Comparison of ENCODE assay signal across 17 cellular contexts in genomic region chr2:70616168-70616694, GRCh38.
DNase-seq lines count a peak whose midpoint lies in the region; ATAC-seq and TF ChIP-seq lines count a peak whose summit lies in the region.
"Had no signal": no experiment of that assay in that cellular context is flagged by ENCODE, and none has a peak within 500 bp of the region (broad histone marks: within the 10 kb centered on the region; RNA-seq: fewer than 3 reads in every experiment).

No MANE protein-coding gene starts in this region.

- H2BK5ac ChIP-seq in H9 (ENCODE audit: insufficient read length, low read length): no peak overlapping the region

- no peak for TF ChIP-seq POLR2A in spleen (IDR thresholded peaks at IDR 0.05)

- ATAC-seq in left colon: peak; percentile 98
- ATAC-seq in stimulated activated naive CD8-positive, alpha-beta T cell treated with anti-CD3 and anti-CD28 coated beads, Interleukin-15, amount 100 ng/mL, for 72 hours: no peak
- ATAC-seq: activated CD4-positive, CD25-positive, alpha-beta regulatory T cell treated with anti-CD3 and anti-CD28 coated beads, Interleukin-2, amount 50 U/mL, for 24 hours; activated CD8-positive, alpha-beta memory T cell treated with anti-CD3 and anti-CD28 coated beads, Interleukin-2, amount 10 ng/mL, durations not matched to agents 7 days and 5 days had no signal

- no TSS peak for BruUV-seq in OCI-LY7 (replicated peaks; lab: Mats Ljungman, UMichigan)

- no peak overlapping the region for H2BK15ac ChIP-seq in H9 (ENCODE audit: low read depth, low read length)

- WGBS in H9 (ENCODE audit: extremely low coverage, insufficient read length, low lambda C conversion rate): no CpG with 5 or more reads among the region's 6 CpGs
- 84 to 91% (median 88%) methylated on average over 3 to 6 of the region's 6 CpGs for WGBS in spleen, 5 donors

- H3K4me2 ChIP-seq in OCI-LY7 (ENCODE audit: low read length) (no peak overlapping the region), H9 (ENCODE audit: insufficient read depth, insufficient read length, low read length) (no peak overlapping the region)

- no peaks in the 10 kb centered on the region for H3K4me1 ChIP-seq in OCI-LY7 (ENCODE audit: insufficient read depth, low read length, poor library complexity, severe bottlenecking)
- H3K4me1 ChIP-seq in H9 (ENCODE audit: insufficient read depth, low read length): peaks cover 2% of the 10 kb centered on the region; the same call in 1 of the 2 replicates
- no peaks in the 10 kb centered on the region for H3K4me1 ChIP-seq in spleen
- H3K4me1 ChIP-seq: left ventricle myocardium inferior, prostate gland had no signal

- H2AFZ ChIP-seq in OCI-LY7 (ENCODE audit: low read length) (no peak overlapping the region), H9 (ENCODE audit: low read length) (no peak overlapping the region)

- H3K9me2 ChIP-seq in OCI-LY7 (ENCODE audit: insufficient read depth, low read length): no peaks in the 10 kb centered on the region

- no peak overlapping the region for H2BK20ac ChIP-seq in H9 (ENCODE audit: low read depth, low read length, poor library complexity, severe bottlenecking)

- no peak overlapping the region for H4K5ac ChIP-seq in H9 (ENCODE audit: insufficient read length, low read depth, low read length)

- no peak overlapping the region for H3K23ac ChIP-seq in H9 (ENCODE audit: insufficient read length, low read depth, low read length)

- no peak overlapping the region for H3K9ac ChIP-seq in H9 (ENCODE audit: extremely low read depth, insufficient read length, low read length)

- no peak overlapping the region for H4K91ac ChIP-seq in H9 (ENCODE audit: insufficient read length, low read depth, low read length)

- H4K8ac ChIP-seq in H9 (replicated peaks; ENCODE audit: insufficient read length, low read depth, low read length): no peak overlapping the region

- no peaks in the 10 kb centered on the region for H4K20me1 ChIP-seq in OCI-LY7 (ENCODE audit: insufficient read depth, low read length)
- H4K20me1 ChIP-seq in H9 (ENCODE audit: control insufficient read depth, insufficient read depth, insufficient read length): no peaks in the 10 kb centered on the region

- no peaks in the 10 kb centered on the region for H3K9me3 Mint-ChIP-seq in stimulated activated naive CD8-positive, alpha-beta T cell treated with anti-CD3 and anti-CD28 coated beads, Interleukin-15, amount 100 ng/mL, for 72 hours
- peaks cover 15 to 17% of the 10 kb centered on the region in 2 experiments for H3K9me3 Mint-ChIP-seq in H9
- H3K9me3 Mint-ChIP-seq: CD4-positive, alpha-beta memory T cell had no signal

- no peak overlapping the region for H2BK120ac ChIP-seq in H9 (ENCODE audit: low read depth, low read length, poor library complexity, severe bottlenecking)

- no peak overlapping the region for H3K14ac ChIP-seq in H9 (ENCODE audit: insufficient read depth, low read length)

- H3K79me2 ChIP-seq in OCI-LY7 (ENCODE audit: insufficient read depth, low read depth, low read length) (no peaks in the 10 kb centered on the region), H9 (ENCODE audit: insufficient read depth, low read length) (no peaks in the 10 kb centered on the region)

- H3K27me3 ChIP-seq in H9 (ENCODE audit: insufficient read depth, low read length): no peaks in the 10 kb centered on the region
- H3K27me3 ChIP-seq in spleen (replicated peaks in 1 of 7): peaks cover 0 to 22% (median 0%) of the 10 kb centered on the region in 7 donors

- H3T11ph ChIP-seq in H9 (ENCODE audit: low read length): no peak overlapping the region

- no peak overlapping the region for H3K4me3 Mint-ChIP-seq in stimulated activated naive CD8-positive, alpha-beta T cell treated with anti-CD3 and anti-CD28 coated beads, Interleukin-15, amount 100 ng/mL, for 72 hours
- H3K4me3 Mint-ChIP-seq in H9: no peak overlapping the region
- H3K4me3 Mint-ChIP-seq: activated CD8-positive, alpha-beta memory T cell treated with anti-CD3 and anti-CD28 coated beads, Interleukin-2, amount 10 ng/mL, durations not matched to agents 7 days and 5 days; CD4-positive, alpha-beta memory T cell had no signal

- no peak overlapping the region for H3K27ac Mint-ChIP-seq in stimulated activated naive CD8-positive, alpha-beta T cell treated with anti-CD3 and anti-CD28 coated beads, Interleukin-15, amount 100 ng/mL, for 72 hours
- H3K27ac Mint-ChIP-seq in H9: no peak overlapping the region
- H3K27ac Mint-ChIP-seq: activated CD8-positive, alpha-beta memory T cell treated with anti-CD3 and anti-CD28 coated beads, Interleukin-2, amount 10 ng/mL, durations not matched to agents 7 days and 5 days had no signal

- CTCF ChIA-PET in OCI-LY7 (lab: Charles Lee; ENCODE audit: unreplicated experiment): no interaction called here

- H3K36me3 ChIP-seq in OCI-LY7 (ENCODE audit: insufficient read depth, low read length): no peaks in the 10 kb centered on the region
- no peaks in the 10 kb centered on the region for H3K36me3 ChIP-seq in spleen
- H3K36me3 ChIP-seq: left ventricle myocardium inferior, prostate gland had no signal

- no peak overlapping the region for H2AK5ac ChIP-seq in H9 (ENCODE audit: insufficient read length, low read length)

- H2BK12ac ChIP-seq in H9 (ENCODE audit: insufficient read length, low read depth, low read length): no peak overlapping the region

- TF ChIP-seq CTCF in OCI-LY7 (conservative IDR thresholded peaks at IDR 0.05; ENCODE audit: low read length): no peak
- TF ChIP-seq CTCF in H9 (conservative IDR thresholded peaks at IDR 0.05): no peak
- TF ChIP-seq CTCF in spleen (IDR thresholded peaks at IDR 0.05 in 8 of 11, conservative IDR thresholded peaks at IDR 0.05 in 3 of 11): no peak

- H3K79me1 ChIP-seq in H9 (ENCODE audit: insufficient read depth, low read depth, low read length, poor library complexity, severe bottlenecking): no peaks in the 10 kb centered on the region

- DNase-seq in DMS153 (lab: John Stamatoyannopoulos, UW) (peak; percentile 94), NCI-H2029 treated with DMSO at 0.1 percent for 48 hours (lab: John Stamatoyannopoulos, UW) (peak; percentile 56), RPMI8226 (peak; percentile 95), left colon (peak; percentile 23 to 39), OCI-LY7 (ENCODE audit: low spot score) (no peak), H9 (no peak), spleen (no peak)
- no peak for DNase-seq in stimulated activated naive CD8-positive, alpha-beta T cell treated with anti-CD3 and anti-CD28 coated beads, Interleukin-15, amount 100 ng/mL, for 72 hours
- DNase-seq: activated CD8-positive, alpha-beta memory T cell treated with anti-CD3 and anti-CD28 coated beads, Interleukin-2, amount 10 ng/mL, durations not matched to agents 7 days and 5 days; activated gamma-delta T cell; aorta; CD4-positive, alpha-beta memory T cell; left ventricle myocardium inferior; NCI-H226; T-helper 2 cell had no signal

- no peak overlapping the region for H3K18ac ChIP-seq in H9 (ENCODE audit: insufficient read length, low read depth, low read length)

- H3K4me3 ChIP-seq in OCI-LY7 (ENCODE audit: low read depth, low read length, poor library complexity, severe bottlenecking): no peak overlapping the region
- no peak overlapping the region for H3K4me3 ChIP-seq in spleen
- H3K4me3 ChIP-seq: left ventricle myocardium inferior, prostate gland had no signal

- H3K4me1 Mint-ChIP-seq in stimulated activated naive CD8-positive, alpha-beta T cell treated with anti-CD3 and anti-CD28 coated beads, Interleukin-15, amount 100 ng/mL, for 72 hours: no peaks in the 10 kb centered on the region
- H3K4me1 Mint-ChIP-seq in H9: peaks cover 31 to 34% of the 10 kb centered on the region in 2 experiments
- H3K4me1 Mint-ChIP-seq: CD4-positive, alpha-beta memory T cell had no signal

- intact Hi-C loops in left colon (cut with DNase I, micrococcal nuclease): loop anchor here in 1 of 2 donors (5.0 to 10.0 kb wide), 2 partner anchors 274 to 311 kb away; partner anchors contain the start of gene FAM136A
- intact Hi-C loops in OCI-LY7 (cut with micrococcal nuclease; ENCODE audit: unreplicated experiment): no loop called here
- intact Hi-C loops in spleen (cut with DNase I; ENCODE audit: low total_unique reads): loop anchor here (5.0 kb wide), 1 partner anchor 274 kb away; no protein-coding TSS in a partner anchor

- H3K56ac ChIP-seq in H9 (ENCODE audit: insufficient read length, low read depth, low read length): no peak overlapping the region

- peaks cover 8% of the 10 kb centered on the region for H3K27me3 Mint-ChIP-seq in stimulated activated naive CD8-positive, alpha-beta T cell treated with anti-CD3 and anti-CD28 coated beads, Interleukin-15, amount 100 ng/mL, for 72 hours
- H3K27me3 Mint-ChIP-seq in H9 (ENCODE audit: low read depth): no peaks in the 10 kb centered on the region

- no peaks in the 10 kb centered on the region for H3K23me2 ChIP-seq in H9 (ENCODE audit: insufficient read length, low read depth, low read length, poor library complexity, severe bottlenecking)

- peaks cover 4 to 17% (median 15%) of the 10 kb centered on the region in 3 experiments; a peak in 5 of 7 replicates for H3K36me3 Mint-ChIP-seq in H9 (ENCODE audit: insufficient read depth in 1 of 3, low read depth in 3 of 3)
- H3K36me3 Mint-ChIP-seq: activated CD8-positive, alpha-beta memory T cell treated with anti-CD3 and anti-CD28 coated beads, Interleukin-2, amount 10 ng/mL, durations not matched to agents 7 days and 5 days; CD4-positive, alpha-beta memory T cell had no signal

- no peak overlapping the region for H3K4ac ChIP-seq in H9 (ENCODE audit: low read depth, low read length)

- H3K9me3 ChIP-seq in OCI-LY7 (ENCODE audit: low read length) (no peaks in the 10 kb centered on the region), H9 (ENCODE audit: control insufficient read depth, low read depth, low read length) (no peaks in the 10 kb centered on the region), spleen (no peaks in the 10 kb centered on the region)
- H3K9me3 ChIP-seq: left ventricle myocardium inferior, prostate gland had no signal

- POLR2A ChIA-PET in OCI-LY7 (lab: Charles Lee): no interaction called here

- H3K27ac ChIP-seq in OCI-LY7 (ENCODE audit: low read depth, low read length, poor library complexity, severe bottlenecking): no peak overlapping the region
- no peak overlapping the region for H3K27ac ChIP-seq in H9 (ENCODE audit: insufficient read length, low read depth, low read length)
- no peak overlapping the region for H3K27ac ChIP-seq in spleen
- H3K27ac ChIP-seq: left ventricle myocardium inferior, prostate gland had no signal

Comparison
In these comparisons a context has a peak if more than half of its experiments do, and no peak if none do; other contexts are left out.
1. DNase-seq: peak in DMS153 (single experiment), NCI-H2029 treated with DMSO at 0.1 percent for 48 hours (single experiment), RPMI8226 (single experiment) and left colon (2 of 2); none in OCI-LY7 (single experiment), stimulated activated naive CD8-positive, alpha-beta T cell treated with anti-CD3 and anti-CD28 coated beads, Interleukin-15, amount 100 ng/mL, for 72 hours (0 of 2), H9 (single experiment) and spleen (single experiment).